Comparison of ENCODE assay signal across 12 cellular contexts in the genomic region with DNA sequence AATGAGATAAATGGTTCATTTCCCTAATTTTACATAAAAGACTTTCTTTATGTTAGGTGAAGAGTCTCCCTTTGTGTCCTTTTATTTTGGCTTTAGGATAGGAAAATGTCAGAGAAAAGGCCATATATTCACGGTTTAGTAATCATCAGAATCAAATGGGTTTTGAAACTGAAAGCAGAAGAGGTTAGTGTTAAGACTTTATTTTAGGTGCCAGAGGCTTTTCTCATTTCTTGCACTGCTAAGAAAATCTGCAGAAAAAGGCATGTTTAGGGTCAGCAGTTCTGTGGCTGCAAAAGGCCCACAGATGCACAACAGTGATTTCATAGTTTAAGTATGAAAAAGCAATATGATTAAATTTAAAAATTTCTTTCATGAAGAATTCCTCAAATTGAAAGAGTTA.
DNase-seq lines count a peak whose midpoint lies in the region; ATAC-seq and TF ChIP-seq lines count a peak whose summit lies in the region.
"Had no signal": no experiment of that assay in that cellular context is flagged by ENCODE, and none has a peak within 500 bp of the region (broad histone marks: within the 10 kb centered on the region; RNA-seq: fewer than 3 reads in every experiment).

No MANE protein-coding gene starts in this region.

- ATAC-seq in GM19328 (IDR thresholded peaks at IDR 0.05; ENCODE audit: unreplicated experiment) (peak; percentile 52), HG02870 (IDR thresholded peaks at IDR 0.05; ENCODE audit: unreplicated experiment) (peak; percentile 64)
- ATAC-seq: activated naive CD4-positive, alpha-beta T cell treated with anti-CD3 and anti-CD28 coated beads, Interleukin-2, amount 50 U/mL, for 72 hours had no signal

- intact Hi-C loops in Caco-2 (cut with micrococcal nuclease; ENCODE audit: unreplicated experiment) = loop anchor here (10.0 kb wide), 1 partner anchor 898 kb away; no protein-coding TSS in a partner anchor

- no TSS peak for BruUV-seq in Caco-2 (replicated peaks; lab: Mats Ljungman, UMichigan)

- H4K20me1 ChIP-seq in MM.1S (ENCODE audit: insufficient read depth, low read length) = no peaks in the 10 kb centered on the region

- H3K4me1 ChIP-seq in Caco-2 = no peaks in the 10 kb centered on the region; the same call in 1 of the 2 replicates
- H3K4me1 ChIP-seq in MM.1S (ENCODE audit: low read length) = peaks cover 22% of the 10 kb centered on the region
- H3K4me1 ChIP-seq: uterus had no signal

- no peaks in the 10 kb centered on the region for H3K36me3 Mint-ChIP-seq in Caco-2 (ENCODE audit: insufficient read depth, unreplicated experiment)
- H3K36me3 Mint-ChIP-seq: activated naive CD4-positive, alpha-beta T cell treated with anti-CD3 and anti-CD28 coated beads, Interleukin-2, amount 50 U/mL, for 72 hours had no signal

- POLR2A ChIA-PET in Caco-2 (lab: Charles Lee) = no interaction called here

- H3K9me2 ChIP-seq in MM.1S (replicated peaks; ENCODE audit: insufficient read depth, low read length) = no peaks in the 10 kb centered on the region

- H3K9me3 ChIP-seq in Caco-2 (no peaks in the 10 kb centered on the region), MM.1S (replicated peaks; ENCODE audit: insufficient read depth, low read length) (no peaks in the 10 kb centered on the region)
- H3K9me3 ChIP-seq: uterus had no signal

- H3F3A ChIP-seq in MM.1S (ENCODE audit: insufficient read depth, low read length) = peaks cover 12% of the 10 kb centered on the region

- no peaks in the 10 kb centered on the region for H3K4me1 Mint-ChIP-seq in Caco-2 (ENCODE audit: low read depth, unreplicated experiment)

- DNase-seq in Caco-2 (no peak), MM.1S (peak; percentile 83), middle frontal gyrus (ENCODE audit: extremely low spot score, low spot score) (no peak), NCI-H446 (lab: John Stamatoyannopoulos, UW) (no peak), GDM1 (lab: John Stamatoyannopoulos, UW) (no peak), NCI-H748 treated with DMSO at 0.1 percent for 48 hours (lab: John Stamatoyannopoulos, UW) (no peak)
- DNase-seq: ACHN, NCI-H774, uterus had no signal

- H3K79me2 ChIP-seq in MM.1S (ENCODE audit: low read length) = no peaks in the 10 kb centered on the region

- H3K27me3 ChIP-seq in Caco-2 (replicated peaks; ENCODE audit: control insufficient read depth, insufficient read depth, low read length) (peaks cover 1% of the 10 kb centered on the region), MM.1S (replicated peaks; ENCODE audit: insufficient read depth, low read length) (no peaks in the 10 kb centered on the region)
- H3K27me3 ChIP-seq: uterus had no signal

- no peak overlapping the region; the same call in 1 of the 2 replicates for H2AFZ ChIP-seq in MM.1S (ENCODE audit: low read length)

- H3K4me2 ChIP-seq in MM.1S (ENCODE audit: low read depth, low read length) = peak overlapping the region; percentile 67

- H3K9ac ChIP-seq in MM.1S (ENCODE audit: low read length) = no peak overlapping the region

- peaks cover 2% of the 10 kb centered on the region; the same call in 1 of the 2 replicates for H3K36me3 ChIP-seq in Caco-2 (ENCODE audit: control insufficient read depth, insufficient read depth, low read length)
- H3K36me3 ChIP-seq in MM.1S (replicated peaks; ENCODE audit: insufficient read depth, low read length) = no peaks in the 10 kb centered on the region
- H3K36me3 ChIP-seq: uterus had no signal

- no peak overlapping the region for H3K4me3 ChIP-seq in Caco-2 (ENCODE audit: low read depth, low read length)
- H3K4me3 ChIP-seq in MM.1S (ENCODE audit: low read length) = peak overlapping the region; percentile 30
- H3K4me3 ChIP-seq: uterus had no signal

- CTCF ChIA-PET in Caco-2 (lab: Charles Lee) = no interaction called here

- H3K4me3 Mint-ChIP-seq in Caco-2 (ENCODE audit: unreplicated experiment) = no peak overlapping the region

- no peaks in the 10 kb centered on the region for H3K27me3 Mint-ChIP-seq in Caco-2 (ENCODE audit: insufficient read depth, unreplicated experiment)

- no peak for TF ChIP-seq CTCF in Caco-2 (IDR thresholded peaks at IDR 0.05; ENCODE audit: insufficient read depth in 1 of 2, low read depth in 1 of 2, low read length in 1 of 2, severe bottlenecking in 1 of 2, unreplicated experiment in 1 of 2)
- TF ChIP-seq CTCF in MM.1S (IDR thresholded peaks at IDR 0.05; ENCODE audit: low read length) = no peak

- H3K27ac Mint-ChIP-seq in Caco-2 (ENCODE audit: unreplicated experiment) = peak overlapping the region; percentile 3
- H3K27ac Mint-ChIP-seq: activated naive CD4-positive, alpha-beta T cell treated with anti-CD3 and anti-CD28 coated beads, Interleukin-2, amount 50 U/mL, for 72 hours had no signal

- peak overlapping the region; percentile 68 for H3K27ac ChIP-seq in MM.1S (ENCODE audit: low read length)
- H3K27ac ChIP-seq: uterus had no signal

- no peaks in the 10 kb centered on the region for H3K9me3 Mint-ChIP-seq in Caco-2 (ENCODE audit: unreplicated experiment)
- H3K9me3 Mint-ChIP-seq: activated naive CD4-positive, alpha-beta T cell treated with anti-CD3 and anti-CD28 coated beads, Interleukin-2, amount 50 U/mL, for 72 hours had no signal
